ENCODE assay signal across 9 cellular contexts in genomic region chr9:104868687-104869404, GRCh38. TPM values are rescaled to one million over a fixed set of nuclear protein-coding genes. Genes with fewer than 3 reads are reported as not detected.
A peak's percentile ranks its signal among the peaks of the same experiment; 100 is the strongest.
DNase-seq lines count a peak whose midpoint lies in the region; ATAC-seq and TF ChIP-seq lines count a peak whose summit lies in the region.
"Had no signal": no experiment of that assay in that cellular context is flagged by ENCODE, and none has a peak within 500 bp of the region (broad histone marks: within the 10 kb centered on the region; RNA-seq: fewer than 3 reads in every experiment).

No MANE protein-coding gene starts in this region.

- intact Hi-C loops in Panc1 (cut with micrococcal nuclease; ENCODE audit: unreplicated experiment): no loop called here

- no peak overlapping the region for H3K27ac ChIP-seq in CD4-positive, CD25-positive, alpha-beta regulatory T cell (ENCODE audit: insufficient read depth, low read length, poor library complexity, severe bottlenecking)
- H3K27ac ChIP-seq in Panc1 (ENCODE audit: low read length): no peak overlapping the region

- no peak for TF ChIP-seq CTCF in Panc1 (IDR thresholded peaks at IDR 0.05)

- no peaks in the 10 kb centered on the region for H3K36me3 Mint-ChIP-seq in CD4-positive, CD25-positive, alpha-beta regulatory T cell
- H3K36me3 Mint-ChIP-seq: natural killer cell treated with Interleukin-12 subunit alpha and Interleukin-12 subunit beta and Interleukin-15 and Interleukin-18, amount 100 ng/mL, for 72 hours had no signal

- BruUV-seq in Panc1 (replicated peaks; lab: Mats Ljungman, UMichigan): no TSS peak

- no peaks in the 10 kb centered on the region for H3K27me3 Mint-ChIP-seq in CD4-positive, CD25-positive, alpha-beta regulatory T cell

- DNase-seq in CD4-positive, CD25-positive, alpha-beta regulatory T cell: no peak
- no peak for DNase-seq in Panc1 (ENCODE audit: low read depth, low spot score)
- DNase-seq in epidermal melanocyte (ENCODE audit: insufficient read length, low spot score): peak; percentile 90
- DNase-seq in myocyte (ENCODE audit: low read depth): peak; percentile 92
- no peak for DNase-seq in effector CD4-positive, alpha-beta T cell
- no peak for DNase-seq in NCI-H2081 (lab: John Stamatoyannopoulos, UW)

- H3K27me3 ChIP-seq in CD4-positive, CD25-positive, alpha-beta regulatory T cell (ENCODE audit: control insufficient read depth, insufficient read depth, low read length): no peaks in the 10 kb centered on the region
- no peaks in the 10 kb centered on the region for H3K27me3 ChIP-seq in Panc1 (ENCODE audit: control insufficient read depth, insufficient read depth, low read length)

- H3K4me1 ChIP-seq in CD4-positive, CD25-positive, alpha-beta regulatory T cell (ENCODE audit: control insufficient read depth, insufficient read depth, low read length, poor library complexity, severe bottlenecking): no peaks in the 10 kb centered on the region
- H3K4me1 ChIP-seq in Panc1 (ENCODE audit: control insufficient read depth, insufficient read depth, low read length): no peaks in the 10 kb centered on the region

- peaks cover 0 to 2% (median 0%) of the 10 kb centered on the region in 7 donors for H3K9me3 Mint-ChIP-seq in CD4-positive, CD25-positive, alpha-beta regulatory T cell
- H3K9me3 Mint-ChIP-seq: natural killer cell treated with Interleukin-12 subunit alpha and Interleukin-12 subunit beta and Interleukin-15 and Interleukin-18, amount 100 ng/mL, for 72 hours had no signal

- peak; percentile 8 to 42 for ATAC-seq in CD4-positive, CD25-positive, alpha-beta regulatory T cell (ENCODE audit: low read depth in 2 of 2)
- ATAC-seq in GM21360 (IDR thresholded peaks at IDR 0.05; ENCODE audit: unreplicated experiment): peak; percentile 96
- peak; percentile 89 for ATAC-seq in HG03520 (IDR thresholded peaks at IDR 0.05; ENCODE audit: unreplicated experiment)
- peak; percentile 56; the same call in 1 of the 2 replicates for ATAC-seq in Panc1

- in situ Hi-C loops in Panc1 (cut with HindIII; ENCODE audit: low pct_unique_long_range_greater_than_20kb, low sequenced_read_pairs): no loop called here

- no peak overlapping the region for H3K4me3 Mint-ChIP-seq in CD4-positive, CD25-positive, alpha-beta regulatory T cell
- H3K4me3 Mint-ChIP-seq: natural killer cell treated with Interleukin-12 subunit alpha and Interleukin-12 subunit beta and Interleukin-15 and Interleukin-18, amount 100 ng/mL, for 72 hours had no signal

- H3K4me1 Mint-ChIP-seq in CD4-positive, CD25-positive, alpha-beta regulatory T cell: peaks cover 0 to 5% (median 0%) of the 10 kb centered on the region in 4 donors

- H3K36me3 ChIP-seq in CD4-positive, CD25-positive, alpha-beta regulatory T cell (ENCODE audit: control insufficient read depth, insufficient read depth, low read length): no peaks in the 10 kb centered on the region
- no peaks in the 10 kb centered on the region for H3K36me3 ChIP-seq in Panc1 (ENCODE audit: control insufficient read depth, insufficient read depth, low read length)

- CTCF ChIA-PET in Panc1 (lab: Charles Lee): interaction anchor here (0.7 kb wide), 1 partner anchor 58 kb away, joined by 12 read pairs; no protein-coding TSS in a partner anchor

- POLR2A ChIA-PET in Panc1 (lab: Charles Lee): no interaction called here

- H3K4me3 ChIP-seq in CD4-positive, CD25-positive, alpha-beta regulatory T cell (ENCODE audit: low read depth, low read length): no peak overlapping the region
- no peak overlapping the region for H3K4me3 ChIP-seq in Panc1 (ENCODE audit: low read depth in 2 of 2, low read length in 2 of 2)

- H3K9me3 ChIP-seq in CD4-positive, CD25-positive, alpha-beta regulatory T cell (ENCODE audit: control insufficient read depth in 2 of 2, low read length in 2 of 2): no peaks in the 10 kb centered on the region
- no peaks in the 10 kb centered on the region for H3K9me3 ChIP-seq in Panc1 (ENCODE audit: control insufficient read depth, insufficient read depth, low read depth, low read length)

- H3K27ac Mint-ChIP-seq in CD4-positive, CD25-positive, alpha-beta regulatory T cell: no peak overlapping the region
- H3K27ac Mint-ChIP-seq: natural killer cell treated with Interleukin-12 subunit alpha and Interleukin-12 subunit beta and Interleukin-15 and Interleukin-18, amount 100 ng/mL, for 72 hours had no signal

RNA-seq across cellular contexts. Expression of gene ABCA1, which starts 59.1 kb away (rescaled TPM):
- 4.3 TPM for total RNA-seq in CD4-positive, CD25-positive, alpha-beta regulatory T cell
- under 1 TPM; 0.14 to 0.85 (median 0.34) TPM for polyA plus RNA-seq in CD4-positive, CD25-positive, alpha-beta regulatory T cell
- total RNA-seq in Panc1 (2021; ENCODE audit: unreplicated experiment) (2.6 TPM), myocyte (23.7 and 42.3 TPM in 2 replicates)
- polyA plus RNA-seq in Panc1 (2012; ENCODE audit: insufficient read length): 2.0 TPM
- 6.9 TPM for polyA plus RNA-seq in myocyte (2012)

Comparison
In these comparisons a context has a peak if more than half of its experiments do, and no peak if none do; other contexts are left out.
1. ATAC-seq: peak in every context shown above with its lines; median percentile 96 in GM21360; 89 in HG03520; 56 in Panc1; 25 in CD4-positive, CD25-positive, alpha-beta regulatory T cell.
2. DNase-seq: peak in epidermal melanocyte (single experiment) and myocyte (single experiment); none in CD4-positive, CD25-positive, alpha-beta regulatory T cell (0 of 3), Panc1 (single experiment), effector CD4-positive, alpha-beta T cell (single experiment) and NCI-H2081 (0 of 2).